ENCODE assay signal across 11 cellular contexts in genomic region chr11:95703059-95703458, GRCh38.
DNase-seq lines count a peak whose midpoint lies in the region; ATAC-seq and TF ChIP-seq lines count a peak whose summit lies in the region.
"Had no signal": no experiment of that assay in that cellular context is flagged by ENCODE, and none has a peak within 500 bp of the region (broad histone marks: within the 10 kb centered on the region; RNA-seq: fewer than 3 reads in every experiment).

No MANE protein-coding gene starts in this region.

- 84 to 86% methylated on average over 3 of the region's 3 CpGs for WGBS in upper lobe of left lung, 2 donors

- no peaks in the 10 kb centered on the region for H3K9me3 Mint-ChIP-seq in activated CD8-positive, alpha-beta T cell treated with anti-CD3 and anti-CD28 coated beads, Interleukin-2, amount 10 ng/mL, durations not matched to agents 7 days and 5 days (ENCODE audit: insufficient read depth)
- H3K9me3 Mint-ChIP-seq in natural killer cell, result no peaks in the 10 kb centered on the region

- H3K27ac ChIP-seq in upper lobe of left lung (no peak overlapping the region), RWPE1 (no peak overlapping the region)
- H3K27ac ChIP-seq: left ventricle myocardium inferior, upper lobe of right lung had no signal

- peak overlapping the region; percentile 66 for H3K27ac Mint-ChIP-seq in activated CD8-positive, alpha-beta T cell treated with anti-CD3 and anti-CD28 coated beads, Interleukin-2, amount 10 ng/mL, durations not matched to agents 7 days and 5 days
- no peak overlapping the region for H3K27ac Mint-ChIP-seq in natural killer cell
- H3K27ac Mint-ChIP-seq: progenitor cell of endocrine pancreas had no signal

- CTCF ChIA-PET in activated CD8-positive, alpha-beta T cell treated with anti-CD3 and anti-CD28 coated beads, Interleukin-2, amount 10 ng/mL, durations not matched to agents 7 days and 5 days (lab: Charles Lee), result interaction anchor here (0.8 to 15.2 kb wide), 11 partner anchors 10 to 546 kb away, joined by 3 to 362 read pairs (median 3); partner anchors contain the start of gene SESN3
- CTCF ChIA-PET in RWPE1 (lab: Yijun Ruan, JAX), result interaction anchor here (0.8 to 1.0 kb wide), 2 partner anchors 416 to 692 kb away, joined by 5 to 8 read pairs; no protein-coding TSS in a partner anchor

- no peaks in the 10 kb centered on the region for H3K27me3 Mint-ChIP-seq in activated CD8-positive, alpha-beta T cell treated with anti-CD3 and anti-CD28 coated beads, Interleukin-2, amount 10 ng/mL, durations not matched to agents 7 days and 5 days (ENCODE audit: low read depth)
- H3K27me3 Mint-ChIP-seq in natural killer cell (ENCODE audit: low read depth in 2 of 2), result no peaks in the 10 kb centered on the region

- H3K36me3 ChIP-seq in upper lobe of left lung, result no peaks in the 10 kb centered on the region
- H3K36me3 ChIP-seq: left ventricle myocardium inferior, upper lobe of right lung had no signal

- no peak overlapping the region for H3K4me3 Mint-ChIP-seq in activated CD8-positive, alpha-beta T cell treated with anti-CD3 and anti-CD28 coated beads, Interleukin-2, amount 10 ng/mL, durations not matched to agents 7 days and 5 days
- H3K4me3 Mint-ChIP-seq in natural killer cell, result peak overlapping the region; percentile 39

- no peak for TF ChIP-seq POLR2A in upper lobe of left lung (IDR thresholded peaks at IDR 0.05)

- H3K36me3 Mint-ChIP-seq in activated CD8-positive, alpha-beta T cell treated with anti-CD3 and anti-CD28 coated beads, Interleukin-2, amount 10 ng/mL, durations not matched to agents 7 days and 5 days (ENCODE audit: low read depth), result peaks cover 7% of the 10 kb centered on the region
- no peaks in the 10 kb centered on the region for H3K36me3 Mint-ChIP-seq in natural killer cell

- no peaks in the 10 kb centered on the region for H3K27me3 ChIP-seq in upper lobe of left lung
- H3K27me3 ChIP-seq: upper lobe of right lung had no signal

- peaks cover 35% of the 10 kb centered on the region for H3K4me1 Mint-ChIP-seq in activated CD8-positive, alpha-beta T cell treated with anti-CD3 and anti-CD28 coated beads, Interleukin-2, amount 10 ng/mL, durations not matched to agents 7 days and 5 days (ENCODE audit: low read depth)
- H3K4me1 Mint-ChIP-seq in natural killer cell, result peaks cover 23 to 24% of the 10 kb centered on the region in 2 donors

- TF ChIP-seq CTCF in natural killer cell (IDR thresholded peaks at IDR 0.05), result no peak
- no peak for TF ChIP-seq CTCF in upper lobe of left lung (IDR thresholded peaks at IDR 0.05)
- no peak for TF ChIP-seq CTCF in RWPE1 (conservative IDR thresholded peaks at IDR 0.05; ENCODE audit: low read depth)

- intact Hi-C loops in natural killer cell (cut with micrococcal nuclease), result loop anchor here (10.0 kb wide), 1 partner anchor 188 kb away; no protein-coding TSS in a partner anchor

- ATAC-seq in GM18502 (IDR thresholded peaks at IDR 0.05; ENCODE audit: poor library complexity, unreplicated experiment) (peak; percentile 46), GM21529 (IDR thresholded peaks at IDR 0.05; ENCODE audit: unreplicated experiment) (peak; percentile 39), natural killer cell (peak; percentile 30 to 60 (median 50)), upper lobe of left lung (ENCODE audit: low FRiP score in 2 of 2) (no peak), left lobe of liver (no peak)
- no peak for ATAC-seq in activated CD8-positive, alpha-beta T cell treated with anti-CD3 and anti-CD28 coated beads, Interleukin-2, amount 10 ng/mL, durations not matched to agents 7 days and 5 days
- ATAC-seq: upper lobe of right lung had no signal

- no peak overlapping the region for H3K4me3 ChIP-seq in upper lobe of left lung
- H3K4me3 ChIP-seq: left ventricle myocardium inferior, upper lobe of right lung had no signal

- H3K4me1 ChIP-seq in upper lobe of left lung, result peaks cover 8 to 29% (median 14%) of the 10 kb centered on the region in 4 donors

- peak; percentile 38 for DNase-seq in activated CD8-positive, alpha-beta T cell treated with anti-CD3 and anti-CD28 coated beads, Interleukin-2, amount 10 ng/mL, durations not matched to agents 7 days and 5 days
- DNase-seq in natural killer cell (no peak), DMS114 treated with DMSO at 0.1 percent for 48 hours (lab: John Stamatoyannopoulos, UW; ENCODE audit: unreplicated experiment) (no peak), upper lobe of left lung (no peak), left lobe of liver (ENCODE audit: low spot score) (no peak), RWPE1 (ENCODE audit: low spot score) (no peak)
- DNase-seq: left ventricle myocardium inferior, upper lobe of right lung had no signal

- TF ChIP-seq EP300 in upper lobe of left lung (IDR thresholded peaks at IDR 0.05), result no peak

- H3K9me3 ChIP-seq in upper lobe of left lung, result no peaks in the 10 kb centered on the region
- H3K9me3 ChIP-seq: left ventricle myocardium inferior, upper lobe of right lung had no signal

- POLR2A ChIA-PET in activated CD8-positive, alpha-beta T cell treated with anti-CD3 and anti-CD28 coated beads, Interleukin-2, amount 10 ng/mL, durations not matched to agents 7 days and 5 days (lab: Charles Lee), result interaction anchor here (0.6 to 3.2 kb wide), 2 partner anchors 472 to 548 kb away, joined by 3 to 14 read pairs; partner anchors contain the start of gene SESN3
- POLR2A ChIA-PET in RWPE1 (lab: Yijun Ruan, JAX; ENCODE audit: low non-redundant PET), result no interaction called here

Comparison
In these comparisons a context has a peak if more than half of its experiments do, and no peak if none do; other contexts are left out.
1. ATAC-seq: peak in GM18502 (single experiment), GM21529 (single experiment) and natural killer cell (3 of 3); none in activated CD8-positive, alpha-beta T cell treated with anti-CD3 and anti-CD28 coated beads, Interleukin-2, amount 10 ng/mL, durations not matched to agents 7 days and 5 days (single experiment), upper lobe of left lung (0 of 2) and left lobe of liver (single experiment).